Comparison of ENCODE assay signal across 8 cellular contexts in the genomic region with DNA sequence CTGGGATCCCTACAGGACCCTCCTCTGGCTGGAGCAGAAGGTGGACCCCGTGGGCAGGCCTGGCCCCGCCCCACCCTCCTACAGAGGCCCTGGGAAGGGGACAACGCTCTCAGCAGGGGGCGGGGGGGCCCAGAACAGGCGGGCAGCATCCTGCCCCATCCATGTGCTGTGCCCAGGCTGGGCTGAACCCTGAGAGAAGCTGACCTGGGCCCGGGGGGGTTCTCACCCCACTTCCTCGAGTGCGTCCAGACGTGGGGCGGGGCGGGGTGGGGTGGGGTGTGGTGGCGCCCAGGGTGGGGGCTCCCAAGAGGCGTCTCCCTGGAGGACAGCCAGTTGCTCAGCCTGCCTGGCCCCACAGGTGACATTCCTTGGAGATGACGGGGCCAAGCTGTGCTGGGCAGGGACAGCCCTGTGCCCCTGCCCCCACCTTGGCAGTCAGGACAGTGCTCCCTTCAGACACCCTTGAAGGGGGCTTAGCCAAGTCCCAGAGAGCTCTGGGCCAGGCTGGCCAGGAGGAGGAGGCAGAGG. TPM values are rescaled to one million over a fixed set of nuclear protein-coding genes. Genes with fewer than 3 reads are reported as not detected.
DNase-seq lines count a peak whose midpoint lies in the region; ATAC-seq and TF ChIP-seq lines count a peak whose summit lies in the region.

No MANE protein-coding gene starts in this region.

- peak overlapping the region; percentile 95 for H3K27ac ChIP-seq in BLaER1
- H3K27ac ChIP-seq in subcutaneous abdominal adipose tissue (ENCODE audit: low read depth, low read length): peak overlapping the region; percentile 94
- H3K27ac ChIP-seq in H9 (ENCODE audit: insufficient read length, low read depth, low read length): no peak overlapping the region

- H3T11ph ChIP-seq in H9 (ENCODE audit: low read length): no peak overlapping the region

- H2BK15ac ChIP-seq in H9 (ENCODE audit: low read depth, low read length): no peak overlapping the region

- H3K4me1 ChIP-seq in BLaER1: peaks cover 75% of the 10 kb centered on the region
- peaks cover 16 to 50% (median 49%) of the 10 kb centered on the region in 5 donors for H3K4me1 ChIP-seq in subcutaneous abdominal adipose tissue (ENCODE audit: control insufficient read depth in 5 of 5, insufficient read depth in 5 of 5, low read length in 5 of 5)
- H3K4me1 ChIP-seq in H9 (ENCODE audit: insufficient read depth, low read length): no peaks in the 10 kb centered on the region

- no peak overlapping the region for H2AFZ ChIP-seq in H9 (ENCODE audit: low read length)

- peak overlapping the region; percentile 74 for H3K4me3 ChIP-seq in BLaER1
- peak overlapping the region in 1 of 5 donors; percentile 41 for H3K4me3 ChIP-seq in subcutaneous abdominal adipose tissue (ENCODE audit: low read depth in 1 of 5, low read length in 5 of 5)

- H3K36me3 ChIP-seq in BLaER1 (peaks cover 65% of the 10 kb centered on the region), subcutaneous abdominal adipose tissue (ENCODE audit: control insufficient read depth in 5 of 5, insufficient read depth in 5 of 5, low read length in 5 of 5) (peaks cover 0 to 49% (median 41%) of the 10 kb centered on the region in 5 donors)

- H3K23me2 ChIP-seq in H9 (ENCODE audit: insufficient read length, low read depth, low read length, poor library complexity, severe bottlenecking): no peaks in the 10 kb centered on the region

- no peak overlapping the region for H3K4ac ChIP-seq in H9 (ENCODE audit: low read depth, low read length)

- no peak overlapping the region for H3K18ac ChIP-seq in H9 (ENCODE audit: insufficient read length, low read depth, low read length)

- CTCF ChIA-PET in WTC11 (lab: Charles Lee): interaction anchor here (0.6 to 8.8 kb wide), 20 partner anchors 10 to 435 kb away, joined by 4 to 180 read pairs (median 6); partner anchors contain the start of genes GALK1, SMIM5, TRIM47 and WBP2

- H3K9ac ChIP-seq in BLaER1 (peak overlapping the region; percentile 88), subcutaneous abdominal adipose tissue (ENCODE audit: low read length in 5 of 5) (peak overlapping the region in 2 of 5 donors; percentile 22 to 57), H9 (ENCODE audit: extremely low read depth, insufficient read length, low read length) (no peak overlapping the region)

- H2BK12ac ChIP-seq in H9 (ENCODE audit: insufficient read length, low read depth, low read length): no peak overlapping the region

- peak; percentile 16 for ATAC-seq in GM21529 (IDR thresholded peaks at IDR 0.05; ENCODE audit: unreplicated experiment)
- no peak; the same call in 1 of the 2 replicates for ATAC-seq in WTC11
- ATAC-seq in HG03280 (IDR thresholded peaks at IDR 0.05; ENCODE audit: unreplicated experiment): no peak

- no peaks in the 10 kb centered on the region for H4K20me1 ChIP-seq in BLaER1
- peaks cover 2% of the 10 kb centered on the region for H4K20me1 ChIP-seq in H9 (ENCODE audit: control insufficient read depth, insufficient read depth, insufficient read length)

- H3K23ac ChIP-seq in H9 (ENCODE audit: insufficient read length, low read depth, low read length): no peak overlapping the region

- peaks cover 24% of the 10 kb centered on the region for H3K36me3 Mint-ChIP-seq in WTC11
- peaks cover 17 to 40% (median 38%) of the 10 kb centered on the region in 3 experiments for H3K36me3 Mint-ChIP-seq in H9 (ENCODE audit: insufficient read depth in 1 of 3, low read depth in 3 of 3)

- no peak overlapping the region for H2BK120ac ChIP-seq in H9 (ENCODE audit: low read depth, low read length, poor library complexity, severe bottlenecking)

- H3K27me3 ChIP-seq in BLaER1 (no peaks in the 10 kb centered on the region), subcutaneous abdominal adipose tissue (ENCODE audit: control insufficient read depth in 5 of 5, insufficient read depth in 4 of 5, low read length in 5 of 5) (no peaks in the 10 kb centered on the region), H9 (ENCODE audit: insufficient read depth, low read length) (no peaks in the 10 kb centered on the region)

- no peak overlapping the region for H3K56ac ChIP-seq in H9 (ENCODE audit: insufficient read length, low read depth, low read length)

- H4K5ac ChIP-seq in H9 (ENCODE audit: insufficient read length, low read depth, low read length): no peak overlapping the region

- H2BK5ac ChIP-seq in H9 (ENCODE audit: insufficient read length, low read length): no peak overlapping the region

- H3K14ac ChIP-seq in H9 (ENCODE audit: insufficient read depth, low read length): no peak overlapping the region

- no peak overlapping the region for H2BK20ac ChIP-seq in H9 (ENCODE audit: low read depth, low read length, poor library complexity, severe bottlenecking)

- no peak overlapping the region for H4K91ac ChIP-seq in H9 (ENCODE audit: insufficient read length, low read depth, low read length)

- H3K4me3 Mint-ChIP-seq in WTC11 (no peak overlapping the region), H9 (no peak overlapping the region)

- H3K27me3 Mint-ChIP-seq in WTC11 (ENCODE audit: low read depth) (no peaks in the 10 kb centered on the region), H9 (ENCODE audit: low read depth) (no peaks in the 10 kb centered on the region)

- in situ Hi-C loops in ACHN (cut with HindIII; ENCODE audit: low pct_ligation_motif_present, low pct_unique_long_range_greater_than_20kb, low sequenced_read_pairs): no loop called here

- H3K4me1 Mint-ChIP-seq in WTC11 (peaks cover 21% of the 10 kb centered on the region), H9 (peaks cover 5 to 20% of the 10 kb centered on the region in 2 experiments; a peak in 3 of 4 replicates)

- H3K79me1 ChIP-seq in H9 (ENCODE audit: insufficient read depth, low read depth, low read length, poor library complexity, severe bottlenecking): no peaks in the 10 kb centered on the region

- DNase-seq in WTC11 (ENCODE audit: low spot score) (no peak), iPS-NIHi11 (ENCODE audit: low spot score) (peak; percentile 74), H9 (no peak), ACHN (no peak)

- H3K27ac Mint-ChIP-seq in WTC11 (no peak overlapping the region), H9 (no peak overlapping the region)

- WGBS in H9 (ENCODE audit: extremely low coverage, insufficient read length, low lambda C conversion rate): no CpG with 5 or more reads among the region's 14 CpGs

- H2AK5ac ChIP-seq in H9 (ENCODE audit: insufficient read length, low read length): no peak overlapping the region

- POLR2A ChIA-PET in WTC11 (lab: Charles Lee): interaction anchor here (0.6 to 1.2 kb wide), 2 partner anchors 17 to 18 kb away, joined by 3 to 4 read pairs; no protein-coding TSS in a partner anchor

- H3K79me2 ChIP-seq in H9 (ENCODE audit: insufficient read depth, low read length): no peaks in the 10 kb centered on the region

- peak overlapping the region; percentile 97 for H3K4me2 ChIP-seq in BLaER1
- H3K4me2 ChIP-seq in H9 (ENCODE audit: insufficient read depth, insufficient read length, low read length): no peak overlapping the region

- no peak for TF ChIP-seq CTCF in WTC11 (IDR thresholded peaks at IDR 0.05)
- TF ChIP-seq CTCF in H9 (conservative IDR thresholded peaks at IDR 0.05): no peak

- no peak overlapping the region for H4K8ac ChIP-seq in H9 (replicated peaks; ENCODE audit: insufficient read length, low read depth, low read length)

- no peaks in the 10 kb centered on the region for H3K9me3 Mint-ChIP-seq in WTC11
- no peaks in the 10 kb centered on the region for H3K9me3 Mint-ChIP-seq in H9

- H3K9me3 ChIP-seq in BLaER1: no peaks in the 10 kb centered on the region
- H3K9me3 ChIP-seq in subcutaneous abdominal adipose tissue (ENCODE audit: control insufficient read depth in 5 of 5, low read length in 5 of 5): no peaks in the 10 kb centered on the region
- no peaks in the 10 kb centered on the region for H3K9me3 ChIP-seq in H9 (ENCODE audit: control insufficient read depth, low read depth, low read length)

TF ChIP-seq in WTC11, 78 proteins besides CTCF, POLR2A, EP300 and RAD21:
- TF ChIP-seq ZNF396 (CRISPR knock-in tag; IDR thresholded peaks at IDR 0.05; ENCODE audit: borderline replicate concordance) (no peak), ZNF121 (CRISPR knock-in tag; IDR thresholded peaks at IDR 0.05) (0 out of 2 replicates have a peak, but pooled peaks have one; percentile 6)

RNA-seq across cellular contexts. Expression of gene UNC13D, which starts 0.4 kb away (rescaled TPM):
- total RNA-seq in WTC11 (2021) (12.1 to 13.8 TPM (median 13.1 TPM) in 3 replicates), H9 (2021) (6.3 and 6.8 TPM in 2 replicates)

RNA-seq across cellular contexts. Expression of gene WBP2, which starts 10.5 kb away (rescaled TPM):
- total RNA-seq in WTC11 (2021): 64.3 to 69.4 TPM (median 68.8 TPM) in 3 replicates
- 59.2 and 63.2 TPM in 2 replicates for total RNA-seq in H9 (2021)

RNA-seq across cellular contexts. Expression of gene TRIM47, which starts 33.8 kb away (rescaled TPM):
- total RNA-seq in WTC11 (2021) (4.4 to 10.0 TPM (median 6.8 TPM) in 3 replicates), H9 (2021) (5.5 and 6.9 TPM in 2 replicates)

RNA-seq across cellular contexts. Expression of gene TRIM65, which starts 52.2 kb away (rescaled TPM):
- total RNA-seq in WTC11 (2021) (51.3 to 56.4 TPM (median 51.4 TPM) in 3 replicates), H9 (2021) (34.1 and 39.6 TPM in 2 replicates)

RNA-seq across cellular contexts. Expression of gene UNK, which starts 60.0 kb away (rescaled TPM):
- 35.0 to 37.8 TPM (median 35.4 TPM) in 3 replicates for total RNA-seq in WTC11 (2021)
- 35.6 and 36.4 TPM in 2 replicates for total RNA-seq in H9 (2021)
